Comparison of ENCODE assay signal across 1 cellular context in the genomic region with DNA sequence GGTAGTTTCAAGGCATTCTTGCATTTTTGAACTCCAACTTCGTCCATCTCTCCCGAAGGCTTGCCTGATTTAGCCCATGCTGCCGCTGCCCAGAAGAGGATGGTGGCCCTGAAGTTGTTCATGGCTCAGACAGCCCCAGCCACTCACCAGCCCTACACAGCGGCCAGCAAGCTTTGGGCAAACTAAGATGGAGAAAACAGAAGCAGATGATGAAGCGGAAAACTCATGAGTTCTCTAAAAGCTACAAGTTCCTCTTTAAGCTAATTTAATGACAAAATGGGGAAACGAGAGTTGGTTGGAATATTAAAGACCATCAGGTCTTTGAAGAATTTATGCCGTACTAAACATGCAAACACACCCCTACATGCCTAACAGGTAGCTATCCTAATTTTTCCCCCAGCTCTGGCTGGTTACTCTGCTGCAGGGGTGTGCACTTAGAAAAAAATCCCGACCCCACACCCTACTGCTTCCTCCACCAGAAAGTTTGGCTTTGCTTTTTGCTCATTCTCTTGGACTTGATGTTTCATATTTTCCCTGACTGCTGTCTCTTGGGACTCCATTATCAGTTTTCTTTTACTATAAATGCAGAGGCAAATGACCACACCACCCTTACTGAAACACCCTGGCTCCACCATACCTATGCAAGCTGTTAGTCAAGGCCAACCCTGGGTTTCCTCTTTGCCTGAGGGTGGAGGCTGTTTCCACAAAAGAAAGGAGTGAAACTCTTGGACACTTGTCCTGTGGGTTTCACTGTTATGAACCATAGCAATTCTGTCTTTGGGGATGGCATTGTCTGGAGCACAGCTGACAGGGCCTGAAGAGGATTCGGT.
TF ChIP-seq lines count a peak whose summit lies in the region.

A gene with protein sequence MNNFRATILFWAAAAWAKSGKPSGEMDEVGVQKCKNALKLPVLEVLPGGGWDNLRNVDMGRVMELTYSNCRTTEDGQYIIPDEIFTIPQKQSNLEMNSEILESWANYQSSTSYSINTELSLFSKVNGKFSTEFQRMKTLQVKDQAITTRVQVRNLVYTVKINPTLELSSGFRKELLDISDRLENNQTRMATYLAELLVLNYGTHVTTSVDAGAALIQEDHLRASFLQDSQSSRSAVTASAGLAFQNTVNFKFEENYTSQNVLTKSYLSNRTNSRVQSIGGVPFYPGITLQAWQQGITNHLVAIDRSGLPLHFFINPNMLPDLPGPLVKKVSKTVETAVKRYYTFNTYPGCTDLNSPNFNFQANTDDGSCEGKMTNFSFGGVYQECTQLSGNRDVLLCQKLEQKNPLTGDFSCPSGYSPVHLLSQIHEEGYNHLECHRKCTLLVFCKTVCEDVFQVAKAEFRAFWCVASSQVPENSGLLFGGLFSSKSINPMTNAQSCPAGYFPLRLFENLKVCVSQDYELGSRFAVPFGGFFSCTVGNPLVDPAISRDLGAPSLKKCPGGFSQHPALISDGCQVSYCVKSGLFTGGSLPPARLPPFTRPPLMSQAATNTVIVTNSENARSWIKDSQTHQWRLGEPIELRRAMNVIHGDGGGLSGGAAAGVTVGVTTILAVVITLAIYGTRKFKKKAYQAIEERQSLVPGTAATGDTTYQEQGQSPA (minus strand): TSS at position 184 of the 830 bp plus-strand sequence. CDS start 62 bp downstream, at position 122.

TF ChIP-seq in H1, 55 proteins besides CTCF, POLR2A, EP300 and RAD21:
- TF ChIP-seq, protein P1, sequence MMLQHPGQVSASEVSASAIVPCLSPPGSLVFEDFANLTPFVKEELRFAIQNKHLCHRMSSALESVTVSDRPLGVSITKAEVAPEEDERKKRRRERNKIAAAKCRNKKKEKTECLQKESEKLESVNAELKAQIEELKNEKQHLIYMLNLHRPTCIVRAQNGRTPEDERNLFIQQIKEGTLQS (IDR thresholded peaks at IDR 0.05; ENCODE audit: insufficient read depth, low read depth, low read length): no peak
- TF ChIP-seq NANOG (IDR thresholded peaks at IDR 0.05; ENCODE audit: insufficient read depth, low read depth, low read length, poor library complexity, severe bottlenecking) (no peak), RBBP5 (IDR thresholded peaks at IDR 0.05; ENCODE audit: borderline replicate concordance, low read depth, low read length) (no peak), RXRA (IDR thresholded peaks at IDR 0.05; ENCODE audit: insufficient read depth, low read depth, low read length) (no peak), GABPA (IDR thresholded peaks at IDR 0.05; ENCODE audit: borderline replicate concordance, insufficient read depth, low read length) (no peak), CBX5 (IDR thresholded peaks at IDR 0.05; ENCODE audit: low read depth, low read length) (no peak), SIN3A (conservative IDR thresholded peaks at IDR 0.05 in 1 of 2, IDR thresholded peaks at IDR 0.05 in 1 of 2; ENCODE audit: low read depth in 1 of 2, low read length in 2 of 2) (no peak), TAF1 (IDR thresholded peaks at IDR 0.05; ENCODE audit: low read depth, low read length) (no peak), SP1 (IDR thresholded peaks at IDR 0.05; ENCODE audit: low read depth, low read length) (no peak), SP4 (IDR thresholded peaks at IDR 0.05; ENCODE audit: low read length) (no peak), CHD2 (IDR thresholded peaks at IDR 0.05; ENCODE audit: low read length) (no peak), KDM4A (IDR thresholded peaks at IDR 0.05; ENCODE audit: low read depth, low read length, severe bottlenecking) (no peak), CTBP2 (IDR thresholded peaks at IDR 0.05; ENCODE audit: borderline replicate concordance, insufficient read depth, insufficient read length, low read length) (no peak), POU5F1 (IDR thresholded peaks at IDR 0.05; ENCODE audit: low read depth, low read length) (no peak), ZNF274 (IDR thresholded peaks at IDR 0.05; ENCODE audit: borderline replicate concordance, extremely low read depth, low read length) (no peak), SAP30 (IDR thresholded peaks at IDR 0.05; ENCODE audit: insufficient read depth, insufficient replicate concordance, low read length) (no peak), SIX5 (IDR thresholded peaks at IDR 0.05; ENCODE audit: low read depth, low read length) (no peak)
- TF ChIP-seq, protein P2, sequence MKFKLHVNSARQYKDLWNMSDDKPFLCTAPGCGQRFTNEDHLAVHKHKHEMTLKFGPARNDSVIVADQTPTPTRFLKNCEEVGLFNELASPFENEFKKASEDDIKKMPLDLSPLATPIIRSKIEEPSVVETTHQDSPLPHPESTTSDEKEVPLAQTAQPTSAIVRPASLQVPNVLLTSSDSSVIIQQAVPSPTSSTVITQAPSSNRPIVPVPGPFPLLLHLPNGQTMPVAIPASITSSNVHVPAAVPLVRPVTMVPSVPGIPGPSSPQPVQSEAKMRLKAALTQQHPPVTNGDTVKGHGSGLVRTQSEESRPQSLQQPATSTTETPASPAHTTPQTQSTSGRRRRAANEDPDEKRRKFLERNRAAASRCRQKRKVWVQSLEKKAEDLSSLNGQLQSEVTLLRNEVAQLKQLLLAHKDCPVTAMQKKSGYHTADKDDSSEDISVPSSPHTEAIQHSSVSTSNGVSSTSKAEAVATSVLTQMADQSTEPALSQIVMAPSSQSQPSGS (IDR thresholded peaks at IDR 0.05; ENCODE audit: low read length): no peak
- TF ChIP-seq, protein P3, sequence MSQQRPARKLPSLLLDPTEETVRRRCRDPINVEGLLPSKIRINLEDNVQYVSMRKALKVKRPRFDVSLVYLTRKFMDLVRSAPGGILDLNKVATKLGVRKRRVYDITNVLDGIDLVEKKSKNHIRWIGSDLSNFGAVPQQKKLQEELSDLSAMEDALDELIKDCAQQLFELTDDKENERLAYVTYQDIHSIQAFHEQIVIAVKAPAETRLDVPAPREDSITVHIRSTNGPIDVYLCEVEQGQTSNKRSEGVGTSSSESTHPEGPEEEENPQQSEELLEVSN (IDR thresholded peaks at IDR 0.05): no peak
TF ChIP-seq in H1: peak in this region for 0.
